Comparison of ENCODE assay signal across 17 cellular contexts in genomic region chr11:33358150-33358831, GRCh38. TPM values are rescaled to one million over a fixed set of nuclear protein-coding genes. Genes with fewer than 3 reads are reported as not detected.
A peak's percentile ranks its signal among the peaks of the same experiment; 100 is the strongest.
DNase-seq lines count a peak whose midpoint lies in the region; ATAC-seq, FAIRE-seq and TF ChIP-seq lines count a peak whose summit lies in the region.
"Had no signal": no experiment of that assay in that cellular context is flagged by ENCODE, and none has a peak within 500 bp of the region (broad histone marks: within the 10 kb centered on the region; RNA-seq: fewer than 3 reads in every experiment).

No MANE protein-coding gene starts in this region.

- no peaks in the 10 kb centered on the region for H3K9me1 ChIP-seq in K562 (ENCODE audit: control insufficient read depth, insufficient read depth, low read length)

- BruUV-seq in K562 (replicated peaks; lab: Mats Ljungman, UMichigan): no TSS peak

- TF ChIP-seq POLR2A in K562 (conservative IDR thresholded peaks at IDR 0.05): no peak

- ATAC-seq in Right ventricle myocardium inferior (peak; percentile 72), K562 (no peak; the same call in 1 of the 3 replicates), psoas muscle (peak in 3 of 4 donors; percentile 34 to 62 (median 51)), GM21528 (IDR thresholded peaks at IDR 0.05; ENCODE audit: low FRiP score, unreplicated experiment) (no peak), HG03520 (IDR thresholded peaks at IDR 0.05; ENCODE audit: unreplicated experiment) (no peak)
- ATAC-seq in activated CD8-positive, alpha-beta T cell treated with anti-CD3 and anti-CD28 coated beads, Interleukin-2, amount 10 ng/mL, durations not matched to agents 7 days and 5 days: no peak
- ATAC-seq: A549 had no signal

- H3K36me3 ChIP-seq in K562 (ENCODE audit: control insufficient read depth, insufficient read depth, low read length) (peaks cover 6% of the 10 kb centered on the region), psoas muscle (ENCODE audit: insufficient read depth in 1 of 2, low read depth in 1 of 2) (peaks cover 0 to 35% of the 10 kb centered on the region in 2 donors)

- H3K4me3 ChIP-seq in K562: no peak overlapping the region
- no peak overlapping the region for H3K4me3 ChIP-seq in psoas muscle
- H3K4me3 ChIP-seq: A549, BLaER1 had no signal

- WGBS in K562 (ENCODE audit: insufficient coverage, low coverage, missing lambda C conversion rate): 26% methylated on average over 4 of the region's 4 CpGs
- 23 to 46% (median 26%) methylated on average over 4 of the region's 4 CpGs for WGBS in psoas muscle, 3 donors

- no peak for FAIRE-seq in K562 (lab: Jason Lieb, UNC)
- FAIRE-seq: A549 had no signal

- TF ChIP-seq RAD21 in K562 (CRISPR knock-in tag; conservative IDR thresholded peaks at IDR 0.05 in 1 of 2, IDR thresholded peaks at IDR 0.05 in 1 of 2): no peak

- POLR2A ChIA-PET in K562 (lab: Yijun Ruan, JAX): interaction anchor here (0.8 kb wide), 1 partner anchor 132 kb away, joined by 3 read pairs; no protein-coding TSS in a partner anchor
- POLR2A ChIA-PET in activated CD8-positive, alpha-beta T cell treated with anti-CD3 and anti-CD28 coated beads, Interleukin-2, amount 10 ng/mL, durations not matched to agents 7 days and 5 days (lab: Charles Lee): no interaction called here

- CTCF ChIA-PET in K562 (lab: Yijun Ruan, JAX; ENCODE audit: low intra/inter-chr PET ratio): no interaction called here
- CTCF ChIA-PET in activated CD8-positive, alpha-beta T cell treated with anti-CD3 and anti-CD28 coated beads, Interleukin-2, amount 10 ng/mL, durations not matched to agents 7 days and 5 days (lab: Charles Lee): no interaction called here

- H4K20me1 ChIP-seq in K562 (replicated peaks; ENCODE audit: control insufficient read depth, insufficient read depth, low read length): no peaks in the 10 kb centered on the region
- H4K20me1 ChIP-seq: BLaER1 had no signal

- H3K4me1 ChIP-seq in K562 (replicated peaks in 1 of 2; ENCODE audit: control insufficient read depth in 2 of 2, insufficient read depth in 2 of 2, low read length in 2 of 2) (no peaks in the 10 kb centered on the region), psoas muscle (no peaks in the 10 kb centered on the region)
- H3K4me1 ChIP-seq: A549, BLaER1 had no signal

- TF ChIP-seq CTCF in K562 (IDR thresholded peaks at IDR 0.05 in 2 of 3, conservative IDR thresholded peaks at IDR 0.05 in 1 of 3; ENCODE audit: insufficient read depth in 2 of 3, low read depth in 1 of 3, low read length in 3 of 3) (no peak), psoas muscle (IDR thresholded peaks at IDR 0.05) (no peak)

- no peak overlapping the region for H2AFZ ChIP-seq in K562 (ENCODE audit: low read depth, low read length)

- no peak overlapping the region for H3K4me3 Mint-ChIP-seq in activated CD8-positive, alpha-beta T cell treated with anti-CD3 and anti-CD28 coated beads, Interleukin-2, amount 10 ng/mL, durations not matched to agents 7 days and 5 days
- H3K4me3 Mint-ChIP-seq: CD8-positive, alpha-beta memory T cell; H9 had no signal

- H3K36me3 Mint-ChIP-seq in activated CD8-positive, alpha-beta T cell treated with anti-CD3 and anti-CD28 coated beads, Interleukin-2, amount 10 ng/mL, durations not matched to agents 7 days and 5 days (ENCODE audit: low read depth): peaks cover 6% of the 10 kb centered on the region

- no peaks in the 10 kb centered on the region for H3K9me3 ChIP-seq in K562 (replicated peaks; ENCODE audit: control insufficient read depth, insufficient read depth, low read depth, low read length)
- H3K9me3 ChIP-seq in psoas muscle: no peaks in the 10 kb centered on the region
- H3K9me3 ChIP-seq: A549, BLaER1 had no signal

- H3K27ac Mint-ChIP-seq in activated CD8-positive, alpha-beta T cell treated with anti-CD3 and anti-CD28 coated beads, Interleukin-2, amount 10 ng/mL, durations not matched to agents 7 days and 5 days: no peak overlapping the region
- H3K27ac Mint-ChIP-seq: CD8-positive, alpha-beta memory T cell; H9 had no signal

- H3K4me2 ChIP-seq in K562 (ENCODE audit: insufficient read depth, low read length): no peak overlapping the region
- H3K4me2 ChIP-seq: A549, BLaER1 had no signal

- intact Hi-C loops in Right ventricle myocardium inferior (cut with DNase I) (no loop called here), cardiac septum (cut with DNase I) (no loop called here), K562 (cut with micrococcal nuclease) (no loop called here), psoas muscle (cut with DNase I) (no loop called here)

- in situ Hi-C loops in K562 (cut with MboI): no loop called here

- H3K27ac ChIP-seq in K562 (ENCODE audit: extremely low read depth, low read depth, low read length) (no peak overlapping the region), psoas muscle (no peak overlapping the region)
- H3K27ac ChIP-seq: A549, BLaER1 had no signal

- H3K27me3 Mint-ChIP-seq in activated CD8-positive, alpha-beta T cell treated with anti-CD3 and anti-CD28 coated beads, Interleukin-2, amount 10 ng/mL, durations not matched to agents 7 days and 5 days (ENCODE audit: low read depth): peaks cover 7% of the 10 kb centered on the region
- H3K27me3 Mint-ChIP-seq: CD8-positive, alpha-beta memory T cell had no signal

- no peak for TF ChIP-seq EP300 in K562 (IDR thresholded peaks at IDR 0.05; ENCODE audit: low read length)

- no peak overlapping the region for H3K9ac ChIP-seq in K562 (ENCODE audit: insufficient read depth in 1 of 2, low read depth in 2 of 2, low read length in 2 of 2)
- H3K9ac ChIP-seq: BLaER1 had no signal

- peaks cover 2% of the 10 kb centered on the region for H3K4me1 Mint-ChIP-seq in activated CD8-positive, alpha-beta T cell treated with anti-CD3 and anti-CD28 coated beads, Interleukin-2, amount 10 ng/mL, durations not matched to agents 7 days and 5 days (ENCODE audit: low read depth)
- H3K4me1 Mint-ChIP-seq: H9 had no signal

- no peaks in the 10 kb centered on the region for H3K9me3 Mint-ChIP-seq in activated CD8-positive, alpha-beta T cell treated with anti-CD3 and anti-CD28 coated beads, Interleukin-2, amount 10 ng/mL, durations not matched to agents 7 days and 5 days (ENCODE audit: insufficient read depth)
- H3K9me3 Mint-ChIP-seq: CD8-positive, alpha-beta memory T cell; H9 had no signal

- DNase-seq in Right ventricle myocardium inferior (ENCODE audit: missing footprints) (no peak), cardiac septum (ENCODE audit: low spot score) (no peak), MV-4-11 (lab: John Stamatoyannopoulos, UW) (peak; percentile 28), K562 (ENCODE audit: extremely low read depth in 1 of 4, low spot score in 3 of 4) (no peak), psoas muscle (no peak)
- DNase-seq in activated CD8-positive, alpha-beta T cell treated with anti-CD3 and anti-CD28 coated beads, Interleukin-2, amount 10 ng/mL, durations not matched to agents 7 days and 5 days: no peak
- DNase-seq: CD8-positive, alpha-beta memory T cell; H9; NCI-H187; NCI-H2227 treated with DMSO at 0.1 percent for 48 hours; NCI-H524; NCI-H82; SIG-M5 had no signal

- H3K27me3 ChIP-seq in K562 (ENCODE audit: control insufficient read depth in 2 of 2, insufficient read depth in 2 of 2, low read length in 2 of 2) (0 out of 5 replicates have a peak, but pooled peaks cover 0 to 2% of the 10 kb centered on the region in 2 experiments), psoas muscle (ENCODE audit: insufficient read depth in 3 of 3, low read length in 2 of 3) (no peaks in the 10 kb centered on the region)
- H3K27me3 ChIP-seq: BLaER1 had no signal

- H3K79me2 ChIP-seq in K562 (ENCODE audit: control insufficient read depth, insufficient read depth, low read length): no peaks in the 10 kb centered on the region

RNA-seq across cellular contexts. Expression of gene KIAA1549L, which starts 17.6 kb away (rescaled TPM):
- total RNA-seq in Right ventricle myocardium inferior (0.08 TPM), cardiac septum (0.38 TPM), K562 (2014; rRNA removed) (not detected in 2 replicates), K562 (2014; rRNA removed; fragmentation: Illumina TruSeq; extraction: Trizol) (not detected in 2 replicates), K562 (2015; rRNA removed; fragmentation: Illumina TruSeq; extraction: Trizol) (not detected in 2 replicates), K562 (2021) (not detected in 2 replicates), psoas muscle (under 1 TPM; 0.04 to 0.37 (median 0.20) TPM)
- not detected in 2 replicates for total RNA-seq in K562 (2011; cell fraction: chromatin; rRNA removed; ENCODE audit: low replicate concordance)
- not detected in 2 replicates for total RNA-seq in K562 (2011; cell fraction: nucleolus; rRNA removed)
- total RNA-seq in K562 (2011; cell fraction: nucleoplasm; rRNA removed): not detected in 2 replicates
- polyA plus RNA-seq in K562 (2011; rRNA removed) (not detected in 2 replicates), K562 (2014; fragmentation: Illumina TruSeq; extraction: Trizol) (not detected in 2 replicates), K562 (2014; fragmentation: Nextera tagmentation; extraction: Ambion mirVana) (not detected), K562 (2014; rRNA removed) (not detected in 2 replicates), psoas muscle (under 1 TPM in 2 of 3 donors, not detected in 1; 0.01 to 0.03 TPM)
- polyA plus RNA-seq in K562 (2011; cell fraction: cytosol; rRNA removed): under 0.01 TPM in 1 of 2 replicates, not detected in the other
- not detected in 2 replicates for polyA plus RNA-seq in K562 (2011; cell fraction: nucleus; rRNA removed)
- 0.01 TPM in 1 of 2 replicates, not detected in the other for polyA plus RNA-seq in K562 (2012)
- not detected in 2 replicates for polyA minus RNA-seq in K562 (2011; rRNA and poly(A)+ RNA removed)
- not detected in 2 replicates for polyA minus RNA-seq in K562 (2011; cell fraction: cytosol; rRNA and poly(A)+ RNA removed)
- polyA minus RNA-seq in K562 (2011; cell fraction: nucleus; rRNA and poly(A)+ RNA removed): not detected in 2 replicates
- not detected for total RNA-seq in activated CD8-positive, alpha-beta T cell treated with anti-CD3 and anti-CD28 coated beads, Interleukin-2, amount 10 ng/mL, durations not matched to agents 7 days and 5 days
- total RNA-seq: CD8-positive, alpha-beta memory T cell had no signal
- polyA plus RNA-seq: CD8-positive, alpha-beta memory T cell had no signal

Comparison
In these comparisons a context has a peak if more than half of its experiments do, and no peak if none do; other contexts are left out.
1. ATAC-seq: peak in Right ventricle myocardium inferior (single experiment) and psoas muscle (3 of 4); none in K562 (single experiment), activated CD8-positive, alpha-beta T cell treated with anti-CD3 and anti-CD28 coated beads, Interleukin-2, amount 10 ng/mL, durations not matched to agents 7 days and 5 days (single experiment), GM21528 (single experiment) and HG03520 (single experiment).